In the genomic region with DNA sequence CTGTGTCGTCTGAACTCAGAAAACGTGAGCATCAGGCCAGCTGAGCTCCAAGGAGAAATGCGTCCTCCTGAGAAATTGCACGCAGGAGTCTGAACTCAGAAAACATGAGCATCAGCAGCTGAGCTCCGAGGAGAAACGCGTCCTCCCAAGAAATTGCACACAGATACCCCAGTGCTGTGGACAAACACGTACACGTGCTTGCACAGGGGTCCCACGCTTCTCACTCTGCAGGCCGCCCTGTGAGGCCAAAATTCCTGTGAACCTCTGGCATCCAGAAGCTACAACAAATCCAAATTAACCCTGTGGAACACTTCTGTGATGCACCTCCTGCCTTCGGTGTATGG, we compare ENCODE assay signal across 15 cellular contexts.
"Had no signal": no experiment of that assay in that cellular context is flagged by ENCODE, and none has a peak within 500 bp of the region (broad histone marks: within the 10 kb centered on the region; RNA-seq: fewer than 3 reads in every experiment).

No MANE protein-coding gene starts in this region.

- H3K27me3 ChIP-seq: right lobe of liver, thyroid gland, upper lobe of left lung had no signal

- H3K4me3 ChIP-seq: left ventricle myocardium inferior, right lobe of liver, thyroid gland, upper lobe of left lung had no signal

- DNase-seq: activated CD4-positive, alpha-beta memory T cell treated with anti-CD3 and anti-CD28 coated beads for 36 hours; activated CD4-positive, alpha-beta T cell treated with anti-CD3 and anti-CD28 coated beads, Interleukin-2, amount 10 ng/mL, durations not matched to agents 24 days and 14 days; activated CD4-positive, CD25-positive, alpha-beta regulatory T cell treated with anti-CD3 and anti-CD28 coated beads, Interleukin-2, amount 50 U/mL, for 72 hours; activated naive CD4-positive, alpha-beta T cell treated with Interleukin-2 at 50 U/mL for 16 hours; activated T-cell treated with anti-CD3 and anti-CD28 coated beads, Interleukin-2, amount 50 U/mL, for 4 hours; dermis blood vessel endothelial cell; effector CD8-positive, alpha-beta T cell; left ventricle myocardium inferior; stimulated activated CD4-positive, alpha-beta T cell treated with anti-CD3 and anti-CD28 coated beads, Interleukin-12 subunit alpha, Interleukin-12 subunit beta, amount 100 ng/mL, for 4 hours; stimulated activated CD4-positive, alpha-beta T cell treated with anti-CD3 and anti-CD28 coated beads, Interleukin-4, amount 100 ng/mL, for 1 hour; T-helper 2 cell; thyroid gland had no signal

- H3K9me3 ChIP-seq: left ventricle myocardium inferior, right lobe of liver, thyroid gland, upper lobe of left lung had no signal

- H3K36me3 ChIP-seq: left ventricle myocardium inferior, right lobe of liver, thyroid gland, upper lobe of left lung had no signal

- H3K4me1 ChIP-seq: left ventricle myocardium inferior, right lobe of liver, thyroid gland, upper lobe of left lung had no signal

- H3K27ac ChIP-seq: epithelial cell of prostate, left ventricle myocardium inferior, right lobe of liver, thyroid gland, upper lobe of left lung had no signal
